1 cellular context compared by ENCODE assay signal in genomic region chr12:111361073-111361716, GRCh38.
TF ChIP-seq lines count a peak whose summit lies in the region.

No MANE protein-coding gene starts in this region.

TF ChIP-seq in H1, 55 proteins besides CTCF, POLR2A, EP300 and RAD21:
- TF ChIP-seq FOSL1 (IDR thresholded peaks at IDR 0.05; ENCODE audit: insufficient read depth, low read depth, low read length): no peak
- no peak for TF ChIP-seq PHF8 (conservative IDR thresholded peaks at IDR 0.05; ENCODE audit: low read depth, low read length)
- no peak for TF ChIP-seq CBX5 (IDR thresholded peaks at IDR 0.05; ENCODE audit: low read depth, low read length)
- no peak for TF ChIP-seq SIX5 (IDR thresholded peaks at IDR 0.05; ENCODE audit: low read depth, low read length)
- no peak for TF ChIP-seq NANOG (IDR thresholded peaks at IDR 0.05; ENCODE audit: insufficient read depth, low read depth, low read length, poor library complexity, severe bottlenecking)
- no peak for TF ChIP-seq SIN3A (conservative IDR thresholded peaks at IDR 0.05 in 1 of 2, IDR thresholded peaks at IDR 0.05 in 1 of 2; ENCODE audit: low read depth in 1 of 2, low read length in 2 of 2)
- no peak for TF ChIP-seq RXRA (IDR thresholded peaks at IDR 0.05; ENCODE audit: insufficient read depth, low read depth, low read length)
- TF ChIP-seq RBBP5 (IDR thresholded peaks at IDR 0.05; ENCODE audit: borderline replicate concordance, low read depth, low read length): no peak
- TF ChIP-seq USF2 (IDR thresholded peaks at IDR 0.05; ENCODE audit: low read length): no peak
